1 cellular context compared by ENCODE assay signal in genomic region chr13:27251166-27252088, GRCh38.
TF ChIP-seq lines count a peak whose summit lies in the region.

Gene RPL21, plus strand, starts transcription at chr13:27251558. Its CDS starts 2,219 bp downstream, at chr13:27253777.

TF ChIP-seq in HepG2, 621 proteins besides CTCF, POLR2A, EP300 and RAD21 (continued from another document and continues in another):
- TF ChIP-seq GZF1 (CRISPR knock-in tag; IDR thresholded peaks at IDR 0.05): peak; percentile 64; the same call in 1 of the 2 replicates
- TF ChIP-seq, protein P1, sequence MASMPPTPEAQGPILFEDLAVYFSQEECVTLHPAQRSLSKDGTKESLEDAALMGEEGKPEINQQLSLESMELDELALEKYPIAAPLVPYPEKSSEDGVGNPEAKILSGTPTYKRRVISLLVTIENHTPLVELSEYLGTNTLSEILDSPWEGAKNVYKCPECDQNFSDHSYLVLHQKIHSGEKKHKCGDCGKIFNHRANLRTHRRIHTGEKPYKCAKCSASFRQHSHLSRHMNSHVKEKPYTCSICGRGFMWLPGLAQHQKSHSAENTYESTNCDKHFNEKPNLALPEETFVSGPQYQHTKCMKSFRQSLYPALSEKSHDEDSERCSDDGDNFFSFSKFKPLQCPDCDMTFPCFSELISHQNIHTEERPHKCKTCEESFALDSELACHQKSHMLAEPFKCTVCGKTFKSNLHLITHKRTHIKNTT (CRISPR knock-in tag; IDR thresholded peaks at IDR 0.05): no peak
- TF ChIP-seq ZNF841 (CRISPR knock-in tag; IDR thresholded peaks at IDR 0.05; ENCODE audit: borderline replicate concordance): no peak
- TF ChIP-seq, protein P2, sequence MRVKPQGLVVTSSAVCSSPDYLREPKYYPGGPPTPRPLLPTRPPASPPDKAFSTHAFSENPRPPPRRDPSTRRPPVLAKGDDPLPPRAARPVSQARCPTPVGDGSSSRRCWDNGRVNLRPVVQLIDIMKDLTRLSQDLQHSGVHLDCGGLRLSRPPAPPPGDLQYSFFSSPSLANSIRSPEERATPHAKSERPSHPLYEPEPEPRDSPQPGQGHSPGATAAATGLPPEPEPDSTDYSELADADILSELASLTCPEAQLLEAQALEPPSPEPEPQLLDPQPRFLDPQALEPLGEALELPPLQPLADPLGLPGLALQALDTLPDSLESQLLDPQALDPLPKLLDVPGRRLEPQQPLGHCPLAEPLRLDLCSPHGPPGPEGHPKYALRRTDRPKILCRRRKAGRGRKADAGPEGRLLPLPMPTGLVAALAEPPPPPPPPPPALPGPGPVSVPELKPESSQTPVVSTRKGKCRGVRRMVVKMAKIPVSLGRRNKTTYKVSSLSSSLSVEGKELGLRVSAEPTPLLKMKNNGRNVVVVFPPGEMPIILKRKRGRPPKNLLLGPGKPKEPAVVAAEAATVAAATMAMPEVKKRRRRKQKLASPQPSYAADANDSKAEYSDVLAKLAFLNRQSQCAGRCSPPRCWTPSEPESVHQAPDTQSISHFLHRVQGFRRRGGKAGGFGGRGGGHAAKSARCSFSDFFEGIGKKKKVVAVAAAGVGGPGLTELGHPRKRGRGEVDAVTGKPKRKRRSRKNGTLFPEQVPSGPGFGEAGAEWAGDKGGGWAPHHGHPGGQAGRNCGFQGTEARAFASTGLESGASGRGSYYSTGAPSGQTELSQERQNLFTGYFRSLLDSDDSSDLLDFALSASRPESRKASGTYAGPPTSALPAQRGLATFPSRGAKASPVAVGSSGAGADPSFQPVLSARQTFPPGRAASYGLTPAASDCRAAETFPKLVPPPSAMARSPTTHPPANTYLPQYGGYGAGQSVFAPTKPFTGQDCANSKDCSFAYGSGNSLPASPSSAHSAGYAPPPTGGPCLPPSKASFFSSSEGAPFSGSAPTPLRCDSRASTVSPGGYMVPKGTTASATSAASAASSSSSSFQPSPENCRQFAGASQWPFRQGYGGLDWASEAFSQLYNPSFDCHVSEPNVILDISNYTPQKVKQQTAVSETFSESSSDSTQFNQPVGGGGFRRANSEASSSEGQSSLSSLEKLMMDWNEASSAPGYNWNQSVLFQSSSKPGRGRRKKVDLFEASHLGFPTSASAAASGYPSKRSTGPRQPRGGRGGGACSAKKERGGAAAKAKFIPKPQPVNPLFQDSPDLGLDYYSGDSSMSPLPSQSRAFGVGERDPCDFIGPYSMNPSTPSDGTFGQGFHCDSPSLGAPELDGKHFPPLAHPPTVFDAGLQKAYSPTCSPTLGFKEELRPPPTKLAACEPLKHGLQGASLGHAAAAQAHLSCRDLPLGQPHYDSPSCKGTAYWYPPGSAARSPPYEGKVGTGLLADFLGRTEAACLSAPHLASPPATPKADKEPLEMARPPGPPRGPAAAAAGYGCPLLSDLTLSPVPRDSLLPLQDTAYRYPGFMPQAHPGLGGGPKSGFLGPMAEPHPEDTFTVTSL (CRISPR knock-in tag; IDR thresholded peaks at IDR 0.05; ENCODE audit: borderline replicate concordance): no peak; the same call in 1 of the 2 replicates
- no peak; the same call in 1 of the 2 replicates for TF ChIP-seq ZNF510 (CRISPR knock-in tag; IDR thresholded peaks at IDR 0.05; ENCODE audit: low read depth)
- TF ChIP-seq AGO1 (IDR thresholded peaks at IDR 0.05; ENCODE audit: low read depth, low read length, poor library complexity, severe bottlenecking): peak; percentile 24
- no peak for TF ChIP-seq ZNF512B (CRISPR knock-in tag; IDR thresholded peaks at IDR 0.05; ENCODE audit: borderline replicate concordance)
- TF ChIP-seq, protein P3, sequence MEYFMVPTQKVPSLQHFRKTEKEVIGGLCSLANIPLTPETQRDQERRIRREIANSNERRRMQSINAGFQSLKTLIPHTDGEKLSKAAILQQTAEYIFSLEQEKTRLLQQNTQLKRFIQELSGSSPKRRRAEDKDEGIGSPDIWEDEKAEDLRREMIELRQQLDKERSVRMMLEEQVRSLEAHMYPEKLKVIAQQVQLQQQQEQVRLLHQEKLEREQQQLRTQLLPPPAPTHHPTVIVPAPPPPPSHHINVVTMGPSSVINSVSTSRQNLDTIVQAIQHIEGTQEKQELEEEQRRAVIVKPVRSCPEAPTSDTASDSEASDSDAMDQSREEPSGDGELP (IDR thresholded peaks at IDR 0.05; ENCODE audit: borderline replicate concordance, low read depth): no peak
- no peak; the same call in 1 of the 2 replicates for TF ChIP-seq NCOR1 (IDR thresholded peaks at IDR 0.05; ENCODE audit: borderline replicate concordance, low read length)
- TF ChIP-seq ZSCAN21 (CRISPR knock-in tag; IDR thresholded peaks at IDR 0.05; ENCODE audit: borderline replicate concordance): peak; percentile 89
- TF ChIP-seq ZNF850 (CRISPR knock-in tag; conservative IDR thresholded peaks at IDR 0.05): no peak; the same call in 1 of the 2 replicates
- peak; percentile 56; the same call in 1 of the 2 replicates for TF ChIP-seq ZBTB20 (CRISPR knock-in tag; IDR thresholded peaks at IDR 0.05; ENCODE audit: borderline replicate concordance, low read depth)
- TF ChIP-seq, protein P4, sequence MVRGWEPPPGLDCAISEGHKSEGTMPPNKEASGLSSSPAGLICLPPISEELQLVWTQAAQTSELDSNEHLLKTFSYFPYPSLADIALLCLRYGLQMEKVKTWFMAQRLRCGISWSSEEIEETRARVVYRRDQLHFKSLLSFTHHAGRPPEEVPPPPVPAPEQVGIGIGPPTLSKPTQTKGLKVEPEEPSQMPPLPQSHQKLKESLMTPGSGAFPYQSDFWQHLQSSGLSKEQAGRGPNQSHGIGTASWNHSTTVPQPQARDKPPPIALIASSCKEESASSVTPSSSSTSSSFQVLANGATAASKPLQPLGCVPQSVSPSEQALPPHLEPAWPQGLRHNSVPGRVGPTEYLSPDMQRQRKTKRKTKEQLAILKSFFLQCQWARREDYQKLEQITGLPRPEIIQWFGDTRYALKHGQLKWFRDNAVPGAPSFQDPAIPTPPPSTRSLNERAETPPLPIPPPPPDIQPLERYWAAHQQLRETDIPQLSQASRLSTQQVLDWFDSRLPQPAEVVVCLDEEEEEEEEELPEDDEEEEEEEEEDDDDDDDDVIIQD (CRISPR knock-in tag; IDR thresholded peaks at IDR 0.05; ENCODE audit: low read depth): peak; percentile 28; the same call in 1 of the 2 replicates
- peak; percentile 65; the same call in 1 of the 2 replicates for TF ChIP-seq NR2C2 (CRISPR knock-in tag; IDR thresholded peaks at IDR 0.05; ENCODE audit: borderline replicate concordance)
- no peak; the same call in 1 of the 2 replicates for TF ChIP-seq LCORL (IDR thresholded peaks at IDR 0.05)
- no peak for TF ChIP-seq LCORL (CRISPR knock-in tag; IDR thresholded peaks at IDR 0.05)
- 0 out of 2 replicates have a peak, but pooled peaks have one; percentile 45 for TF ChIP-seq ZBTB42 (CRISPR knock-in tag; IDR thresholded peaks at IDR 0.05)
- TF ChIP-seq STAT5B (CRISPR knock-in tag; IDR thresholded peaks at IDR 0.05): no peak
- TF ChIP-seq SPEN (CRISPR knock-in tag; IDR thresholded peaks at IDR 0.05; ENCODE audit: low read depth): peak; percentile 89; the same call in 1 of the 2 replicates
- TF ChIP-seq, protein P5, sequence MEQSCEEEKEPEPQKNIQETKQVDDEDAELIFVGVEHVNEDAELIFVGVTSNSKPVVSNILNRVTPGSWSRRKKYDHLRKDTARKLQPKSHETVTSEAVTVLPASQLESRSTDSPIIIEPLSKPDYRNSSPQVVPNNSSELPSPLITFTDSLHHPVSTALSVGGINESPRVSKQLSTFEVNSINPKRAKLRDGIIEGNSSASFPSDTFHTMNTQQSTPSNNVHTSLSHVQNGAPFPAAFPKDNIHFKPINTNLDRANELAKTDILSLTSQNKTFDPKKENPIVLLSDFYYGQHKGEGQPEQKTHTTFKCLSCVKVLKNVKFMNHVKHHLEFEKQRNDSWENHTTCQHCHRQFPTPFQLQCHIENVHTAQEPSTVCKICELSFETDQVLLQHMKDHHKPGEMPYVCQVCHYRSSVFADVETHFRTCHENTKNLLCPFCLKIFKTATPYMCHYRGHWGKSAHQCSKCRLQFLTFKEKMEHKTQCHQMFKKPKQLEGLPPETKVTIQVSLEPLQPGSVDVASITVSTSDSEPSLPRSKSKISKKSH (CRISPR knock-in tag; IDR thresholded peaks at IDR 0.05; ENCODE audit: borderline replicate concordance): peak; percentile 94
- no peak for TF ChIP-seq ZNF672 (CRISPR knock-in tag; IDR thresholded peaks at IDR 0.05)
- TF ChIP-seq ZSCAN30 (CRISPR knock-in tag; IDR thresholded peaks at IDR 0.05): no peak
- TF ChIP-seq ZNF20 (CRISPR knock-in tag; IDR thresholded peaks at IDR 0.05): 0 out of 2 replicates have a peak, but pooled peaks have one; percentile 57
- TF ChIP-seq FIP1L1 (IDR thresholded peaks at IDR 0.05; ENCODE audit: borderline replicate concordance, insufficient read depth, low read depth, low read length): no peak
- no peak for TF ChIP-seq JUN (CRISPR knock-in tag; IDR thresholded peaks at IDR 0.05)
- TF ChIP-seq KAT8 (CRISPR knock-in tag; IDR thresholded peaks at IDR 0.05): peak; percentile 97
- peak; percentile 97 for TF ChIP-seq YEATS2 (CRISPR knock-in tag; IDR thresholded peaks at IDR 0.05; ENCODE audit: borderline replicate concordance)
- TF ChIP-seq FOXK2 (IDR thresholded peaks at IDR 0.05): peak; percentile 46; the same call in 1 of the 2 replicates
- TF ChIP-seq RELA (CRISPR knock-in tag; IDR thresholded peaks at IDR 0.05): no peak
- no peak for TF ChIP-seq MAF1 (CRISPR knock-in tag; IDR thresholded peaks at IDR 0.05; ENCODE audit: borderline replicate concordance)
- peak; percentile 77 for TF ChIP-seq MTA1 (CRISPR knock-in tag; IDR thresholded peaks at IDR 0.05; ENCODE audit: borderline replicate concordance)
- peak; percentile 55; the same call in 1 of the 2 replicates for TF ChIP-seq ZSCAN9 (CRISPR knock-in tag; IDR thresholded peaks at IDR 0.05; ENCODE audit: borderline replicate concordance)
- TF ChIP-seq KLF15 (CRISPR knock-in tag; IDR thresholded peaks at IDR 0.05; ENCODE audit: borderline replicate concordance): peak; percentile 34; the same call in 1 of the 2 replicates
- peak; percentile 54; the same call in 1 of the 2 replicates for TF ChIP-seq ZBTB43 (CRISPR knock-in tag; conservative IDR thresholded peaks at IDR 0.05)
- TF ChIP-seq NFYC (CRISPR knock-in tag; IDR thresholded peaks at IDR 0.05): 0 out of 2 replicates have a peak, but pooled peaks have one; percentile 15
- TF ChIP-seq HNF1B (CRISPR knock-in tag; IDR thresholded peaks at IDR 0.05): peak; percentile 44; the same call in 1 of the 2 replicates
- peak; percentile 99 for TF ChIP-seq GMEB1 (CRISPR knock-in tag; IDR thresholded peaks at IDR 0.05; ENCODE audit: borderline replicate concordance)
- TF ChIP-seq KMT2A (CRISPR knock-in tag; IDR thresholded peaks at IDR 0.05): peak; percentile 91
- peak; percentile 66; the same call in 1 of the 2 replicates for TF ChIP-seq NFE2L1 (CRISPR knock-in tag; IDR thresholded peaks at IDR 0.05; ENCODE audit: borderline replicate concordance)
